ENCODE assay signal across 8 cellular contexts in the genomic region with DNA sequence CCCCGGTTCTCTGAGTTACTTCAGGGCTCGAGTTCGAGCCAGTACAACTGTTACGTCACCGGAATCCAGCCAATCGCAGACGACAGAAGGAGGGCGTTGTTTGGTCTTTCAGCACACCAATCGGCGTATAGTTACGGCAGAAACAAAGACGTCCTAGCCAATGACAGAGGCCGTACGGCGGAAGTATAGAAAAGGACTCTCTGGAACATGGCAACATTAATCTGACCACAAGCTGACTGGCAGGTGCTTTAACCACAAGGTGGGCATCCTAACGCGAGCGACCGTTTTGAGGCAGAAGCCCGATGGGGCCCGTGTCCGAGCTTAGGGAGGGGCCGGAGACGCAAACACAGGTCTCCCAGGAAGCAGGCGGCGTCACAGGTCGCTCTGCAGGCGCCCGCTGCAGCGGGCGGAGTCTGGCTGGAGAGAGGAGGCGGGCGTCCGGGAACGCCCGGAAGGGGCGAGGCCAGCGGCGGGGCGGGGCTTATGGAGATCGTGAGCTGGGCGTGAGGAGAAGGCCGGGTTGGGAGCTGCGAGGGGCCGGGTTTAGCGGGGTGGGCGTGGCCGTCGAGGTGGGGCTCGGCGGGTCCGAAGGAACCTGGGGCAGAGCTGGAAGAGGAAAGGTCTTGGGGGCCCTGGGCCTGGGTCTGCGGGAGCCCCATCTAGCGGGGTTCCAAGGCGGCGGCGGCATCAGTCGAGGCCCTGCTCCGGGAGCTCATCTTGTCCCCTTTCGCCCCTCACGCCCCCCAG. TPM values are rescaled to one million over a fixed set of nuclear protein-coding genes. Genes with fewer than 3 reads are reported as not detected.
DNase-seq lines count a peak whose midpoint lies in the region; ATAC-seq, FAIRE-seq and TF ChIP-seq lines count a peak whose summit lies in the region.

A gene with protein sequence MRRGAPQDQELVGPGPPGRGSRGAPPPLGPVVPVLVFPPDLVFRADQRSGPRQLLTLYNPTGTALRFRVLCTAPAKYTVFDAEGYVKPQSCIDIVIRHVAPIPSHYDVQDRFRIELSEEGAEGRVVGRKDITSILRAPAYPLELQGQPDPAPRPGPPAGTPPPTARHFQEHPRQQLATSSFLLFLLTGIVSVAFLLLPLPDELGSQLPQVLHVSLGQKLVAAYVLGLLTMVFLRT (plus strand): TSS at position 558 of the 747 bp plus-strand sequence. CDS start 252 bp downstream, outside the sequence.

- intact Hi-C loops in T-helper 2 cell treated with Interferon-gamma antibody and Interleukin-4, amounts not matched to agents 100 ng/mL and 5 ng/mL, for 36 hours (cut with micrococcal nuclease), result loop anchor here (1.0 kb wide), 6 partner anchors 8 to 93 kb away; a partner anchor contains a TSS
- intact Hi-C loops in left ventricle myocardium superior (cut with micrococcal nuclease), result no loop called here
- intact Hi-C loops in prostate gland (cut with DNase I), result loop anchor here (2.0 to 5.0 kb wide), 2 partner anchors 61 to 80 kb away; a partner anchor contains a TSS

- DNase-seq in NCI-H187 treated with DMSO at 0.1 percent for 48 hours (lab: John Stamatoyannopoulos, UW), result peak; percentile 99
- DNase-seq in anterior cingulate cortex (lab: John Stamatoyannopoulos, UW), result peak; percentile 82 to 100 (median 98)
- peak; percentile 98 for DNase-seq in left ventricle myocardium superior
- DNase-seq in prostate gland (ENCODE audit: low spot score), result peak; percentile 99
- DNase-seq in urothelium cell line (ENCODE audit: low spot score), result peak; percentile 100

- no peaks in the 10 kb centered on the region for H3K27me3 ChIP-seq in prostate gland (replicated peaks; ENCODE audit: insufficient read depth)

- no peaks in the 10 kb centered on the region for H3K9me3 ChIP-seq in prostate gland

- whole genome bisulfite sequencing in prostate gland, result 1% methylated on average over 61 of the region's 61 CpGs

- FAIRE-seq in urothelium cell line (lab: Jason Lieb, UNC), result peak; percentile 99

- peak within 1 kb of the TSS; percentile 96 to 97 for H3K27ac ChIP-seq in prostate gland

- peak; percentile 86 for ATAC-seq in GM18499 (IDR thresholded peaks at IDR 0.05; ENCODE audit: insufficient read depth, unreplicated experiment)
- ATAC-seq in HG02943 (IDR thresholded peaks at IDR 0.05; ENCODE audit: low read depth, unreplicated experiment), result peak; percentile 91
- ATAC-seq in left ventricle myocardium superior, result peak; percentile 98

- TF ChIP-seq POLR2A in prostate gland (IDR thresholded peaks at IDR 0.05), result peak; percentile 72

- H3K4me1 ChIP-seq in prostate gland (replicated peaks), result peaks cover 5% of the 10 kb centered on the region

- TF ChIP-seq CTCF in prostate gland (IDR thresholded peaks at IDR 0.05), result peak in 2 of 4 experiments; percentile 28 to 42

- no peaks in the 10 kb centered on the region for H3K36me3 ChIP-seq in prostate gland

- H3K4me3 ChIP-seq in prostate gland, result peak within 1 kb of the TSS; percentile 63 to 69

RNA-seq across cellular contexts. Expression of the gene that starts here (rescaled TPM):
- 55.2 and 58.4 TPM in 2 replicates for total RNA-seq in T-helper 2 cell treated with Interferon-gamma antibody and Interleukin-4, amounts not matched to agents 100 ng/mL and 5 ng/mL, for 36 hours
- total RNA-seq in left ventricle myocardium superior (9.1 TPM), prostate gland (10 to 100 TPM; 20.1 to 36.1 TPM)

Comparison
In these comparisons a context has a peak if more than half of its experiments do, and no peak if none do; other contexts are left out.
1. Peak in every context shown above with its lines: DNase-seq, ATAC-seq, H3K4me3 ChIP-seq and H3K27ac ChIP-seq.